ENCODE assay signal across 11 cellular contexts in the genomic region with DNA sequence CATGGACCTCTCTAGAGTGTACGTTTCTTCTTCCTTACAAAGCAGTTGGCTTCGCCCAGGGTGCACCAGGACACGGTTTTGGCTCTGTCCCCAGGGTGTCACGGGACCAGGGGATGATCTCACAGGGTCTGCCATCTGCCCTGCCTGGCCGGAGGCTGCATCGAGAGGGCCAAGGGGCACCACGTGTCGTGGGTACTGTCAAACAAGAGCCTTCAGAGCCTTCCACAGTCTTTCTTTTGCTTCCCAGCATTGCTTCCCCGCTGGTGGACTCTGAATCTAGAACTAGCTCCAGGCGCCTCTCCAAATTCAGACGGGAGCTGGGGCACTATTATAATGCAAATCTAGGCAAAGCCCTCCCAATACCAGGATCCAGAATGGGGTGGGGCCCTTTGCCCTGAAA. TPM values are rescaled to one million over a fixed set of nuclear protein-coding genes. Genes with fewer than 3 reads are reported as not detected.
A peak's percentile ranks its signal among the peaks of the same experiment; 100 is the strongest.
DNase-seq lines count a peak whose midpoint lies in the region; ATAC-seq, FAIRE-seq and TF ChIP-seq lines count a peak whose summit lies in the region.
"Had no signal": no experiment of that assay in that cellular context is flagged by ENCODE, and none has a peak within 500 bp of the region (broad histone marks: within the 10 kb centered on the region; RNA-seq: fewer than 3 reads in every experiment).

No MANE protein-coding gene starts in this region.

- intact Hi-C loops in esophagus muscularis mucosa (cut with DNase I): no loop called here

- H3K9me3 ChIP-seq in esophagus muscularis mucosa: no peaks in the 10 kb centered on the region
- H3K9me3 ChIP-seq: BLaER1 had no signal

- no peak overlapping the region for H3K4me3 ChIP-seq in esophagus muscularis mucosa
- H3K4me3 ChIP-seq: BLaER1 had no signal

- peaks cover 27 to 33% (median 30%) of the 10 kb centered on the region in 4 donors for H3K4me1 ChIP-seq in esophagus muscularis mucosa

- TF ChIP-seq CTCF in esophagus muscularis mucosa (IDR thresholded peaks at IDR 0.05): no peak

- no peak for TF ChIP-seq POLR2A in esophagus muscularis mucosa (IDR thresholded peaks at IDR 0.05; ENCODE audit: low read depth)

- ATAC-seq in GM21447 (IDR thresholded peaks at IDR 0.05; ENCODE audit: unreplicated experiment) (no peak), HG02642 (IDR thresholded peaks at IDR 0.05; ENCODE audit: poor library complexity, unreplicated experiment) (no peak)

- no peaks in the 10 kb centered on the region for H3K27me3 ChIP-seq in esophagus muscularis mucosa
- H3K27me3 ChIP-seq: BLaER1 had no signal

- TF ChIP-seq EP300 in esophagus muscularis mucosa (IDR thresholded peaks at IDR 0.05): peak; percentile 28

- no peaks in the 10 kb centered on the region for H3K36me3 ChIP-seq in esophagus muscularis mucosa
- H3K36me3 ChIP-seq: BLaER1 had no signal

- peak overlapping the region in 3 of 4 donors; percentile 48 to 72 (median 69) for H3K27ac ChIP-seq in esophagus muscularis mucosa (replicated peaks in 1 of 4)
- H3K27ac ChIP-seq: BLaER1 had no signal

- DNase-seq in AG08396 (ENCODE audit: low spot score): peak; percentile 54
- peak; percentile 90 for DNase-seq in NCI-H2029 (lab: John Stamatoyannopoulos, UW)
- no peak for DNase-seq in esophagus muscularis mucosa (ENCODE audit: extremely low spot score)
- peak; percentile 92 for DNase-seq in myocyte (ENCODE audit: low read depth)
- DNase-seq in RCC 7860 (ENCODE audit: low spot score): no peak
- DNase-seq in NCI-H226: no peak
- DNase-seq: NCI-H1436 treated with DMSO at 0.1 percent for 48 hours; stimulated activated CD4-positive, alpha-beta T cell treated with anti-CD3 and anti-CD28 coated beads, Interleukin-1b, Interleukin-23, amount 100 ng/mL, for 48 hours had no signal

- no peak for FAIRE-seq in RCC 7860 (lab: Jason Lieb, UNC)

- 49% methylated on average over 11 of the region's 11 CpGs for WGBS in esophagus muscularis mucosa

RNA-seq across cellular contexts. Expression of a gene that starts 47.9 kb away (rescaled TPM):
- total RNA-seq in esophagus muscularis mucosa: 10 to 100 TPM in 1 of 4 donors, 1 to 10 TPM in 3; 4.2 to 11.1 (median 7.3) TPM
- total RNA-seq in myocyte: 0.05 TPM in 2 replicates
- 0.25 TPM for polyA plus RNA-seq in myocyte (2012)

RNA-seq across cellular contexts. Expression of a gene that starts 56.8 kb away (rescaled TPM):
- total RNA-seq in esophagus muscularis mucosa: not detected
- total RNA-seq in myocyte: not detected in 2 replicates
- not detected for polyA plus RNA-seq in myocyte (2012)

Comparison
In these comparisons a context has a peak if more than half of its experiments do, and no peak if none do; other contexts are left out.
1. DNase-seq: peak in AG08396 (single experiment), NCI-H2029 (single experiment) and myocyte (single experiment); none in esophagus muscularis mucosa (single experiment), RCC 7860 (single experiment) and NCI-H226 (single experiment).